In the genomic region with DNA sequence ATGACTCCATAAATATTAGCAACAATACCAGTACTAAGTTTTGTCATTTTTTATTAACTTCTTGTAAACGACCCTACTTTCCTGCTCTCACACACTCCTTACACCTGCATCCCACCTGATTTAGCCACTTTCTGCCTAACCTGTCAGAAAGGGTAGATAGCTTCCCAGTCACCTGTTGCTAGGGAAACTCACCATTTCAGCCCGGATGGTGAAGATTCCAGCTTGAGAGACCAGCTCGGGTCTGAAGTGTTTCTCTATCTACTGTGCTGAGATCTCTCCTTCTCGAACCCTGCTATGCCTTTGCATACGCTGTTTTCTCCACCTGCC, we compare ENCODE assay signal across 8 cellular contexts. TPM values are rescaled to one million over a fixed set of nuclear protein-coding genes. Genes with fewer than 3 reads are reported as not detected.
A peak's percentile ranks its signal among the peaks of the same experiment; 100 is the strongest.
DNase-seq lines count a peak whose midpoint lies in the region; ATAC-seq and TF ChIP-seq lines count a peak whose summit lies in the region.

A gene with protein sequence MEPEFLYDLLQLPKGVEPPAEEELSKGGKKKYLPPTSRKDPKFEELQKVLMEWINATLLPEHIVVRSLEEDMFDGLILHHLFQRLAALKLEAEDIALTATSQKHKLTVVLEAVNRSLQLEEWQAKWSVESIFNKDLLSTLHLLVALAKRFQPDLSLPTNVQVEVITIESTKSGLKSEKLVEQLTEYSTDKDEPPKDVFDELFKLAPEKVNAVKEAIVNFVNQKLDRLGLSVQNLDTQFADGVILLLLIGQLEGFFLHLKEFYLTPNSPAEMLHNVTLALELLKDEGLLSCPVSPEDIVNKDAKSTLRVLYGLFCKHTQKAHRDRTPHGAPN (plus strand): TSS at position 220 of the 327 bp plus-strand sequence. CDS start 2,405 bp downstream, outside the sequence.

- peaks cover 12% of the 10 kb centered on the region for H3K27me3 ChIP-seq in OCI-LY1 (ENCODE audit: insufficient read depth, low read length)
- H3K27me3 ChIP-seq in breast epithelium = peaks cover 0 to 44% of the 10 kb centered on the region in 2 donors
- peaks cover 19% of the 10 kb centered on the region for H3K27me3 ChIP-seq in osteoblast (ENCODE audit: insufficient read depth, low read length)

- no peaks in the 10 kb centered on the region for H3K36me3 ChIP-seq in OCI-LY1 (ENCODE audit: insufficient read depth, low read length)
- no peaks in the 10 kb centered on the region for H3K36me3 ChIP-seq in breast epithelium
- no peaks in the 10 kb centered on the region for H3K36me3 ChIP-seq in osteoblast (ENCODE audit: insufficient read depth, low read length)

- no peaks in the 10 kb centered on the region for H3K9me2 ChIP-seq in OCI-LY1 (ENCODE audit: low read depth, low read length)

- no peak for TF ChIP-seq POLR2A in breast epithelium (IDR thresholded peaks at IDR 0.05)

- H3K4me1 ChIP-seq in OCI-LY1 (ENCODE audit: insufficient read depth, low read length, severe bottlenecking) (peaks cover 16% of the 10 kb centered on the region), breast epithelium (no peaks in the 10 kb centered on the region), osteoblast (ENCODE audit: insufficient read depth, low read length) (no peaks in the 10 kb centered on the region)

- intact Hi-C loops in breast epithelium (cut with DNase I; ENCODE audit: low total_unique reads) = no loop called here

- peak in 5 of 6 experiments; percentile 34 to 82 (median 54) for DNase-seq in stimulated activated naive CD4-positive, alpha-beta T cell (lab: John Stamatoyannopoulos, UW)
- no peak for DNase-seq in stimulated activated naive CD4-positive, alpha-beta T cell treated with Interleukin-2 at 50 U/mL for 16 hours (lab: John Stamatoyannopoulos, UW)
- no peak for DNase-seq in breast epithelium (ENCODE audit: low spot score in 2 of 2)
- no peak for DNase-seq in osteoblast (ENCODE audit: insufficient read length, low spot score, missing footprints)
- no peak for DNase-seq in NCI-H2171 treated with DMSO at 0.1 percent for 48 hours (lab: John Stamatoyannopoulos, UW)
- DNase-seq in cerebellum (ENCODE audit: low spot score) = no peak

- no peak within 1 kb of the TSS for H3K9ac ChIP-seq in OCI-LY1 (ENCODE audit: low read length)

- H3K4me3 ChIP-seq in OCI-LY1 (ENCODE audit: low read depth, low read length, poor library complexity, severe bottlenecking) (peak within 1 kb of the TSS; percentile 5), breast epithelium (peak within 1 kb of the TSS; percentile 25 to 49 (median 39)), osteoblast (ENCODE audit: insufficient read depth, low read length) (peak within 1 kb of the TSS; percentile 16)

- ATAC-seq in HG02970 (IDR thresholded peaks at IDR 0.05; ENCODE audit: low FRiP score, unreplicated experiment) = no peak

- no peak for TF ChIP-seq CTCF in OCI-LY1 (IDR thresholded peaks at IDR 0.05; ENCODE audit: low read length)
- no peak for TF ChIP-seq CTCF in breast epithelium (IDR thresholded peaks at IDR 0.05)
- no peak for TF ChIP-seq CTCF in osteoblast (IDR thresholded peaks at IDR 0.05; ENCODE audit: extremely low read depth, low read depth, low read length)

- H3F3A ChIP-seq in OCI-LY1 (ENCODE audit: insufficient read depth, low read length) = no peaks in the 10 kb centered on the region

- H3K27ac ChIP-seq in OCI-LY1 (ENCODE audit: low read depth, low read length, poor library complexity, severe bottlenecking) (no peak within 1 kb of the TSS), breast epithelium (peak within 1 kb of the TSS in 1 of 2 donors; percentile 43), osteoblast (ENCODE audit: low read depth, low read length) (no peak within 1 kb of the TSS)

- H3K9me3 ChIP-seq in OCI-LY1 (ENCODE audit: low read length) = no peaks in the 10 kb centered on the region
- no peaks in the 10 kb centered on the region for H3K9me3 ChIP-seq in breast epithelium
- no peaks in the 10 kb centered on the region for H3K9me3 ChIP-seq in osteoblast (ENCODE audit: low read depth, low read length)

- H3K79me2 ChIP-seq in OCI-LY1 (ENCODE audit: insufficient read depth, low read length) (no peaks in the 10 kb centered on the region), osteoblast (ENCODE audit: insufficient read depth, low read length) (no peaks in the 10 kb centered on the region)

- H3K4me2 ChIP-seq in OCI-LY1 (ENCODE audit: low read length) = peak within 1 kb of the TSS; percentile 27; the same call in 1 of the 2 replicates
- H3K4me2 ChIP-seq in osteoblast (ENCODE audit: insufficient read depth, low read length) = no peak within 1 kb of the TSS

- H4K20me1 ChIP-seq in OCI-LY1 (ENCODE audit: insufficient read depth, low read length) (no peaks in the 10 kb centered on the region), osteoblast (ENCODE audit: insufficient read depth, low read length) (no peaks in the 10 kb centered on the region)

- H2AFZ ChIP-seq in OCI-LY1 (ENCODE audit: low read length) = no peak within 1 kb of the TSS
- no peak within 1 kb of the TSS for H2AFZ ChIP-seq in osteoblast (ENCODE audit: low read length)

RNA-seq across cellular contexts. Expression of the gene that starts here (rescaled TPM):
- total RNA-seq in breast epithelium (10 to 100 TPM; 10.2 to 39.2 (median 26.2) TPM), osteoblast (1.1 and 1.5 TPM in 2 replicates), cerebellum (1.9 TPM)

Comparison
In these comparisons a context has a peak if more than half of its experiments do, and no peak if none do; other contexts are left out.
1. DNase-seq: peak in stimulated activated naive CD4-positive, alpha-beta T cell (5 of 6); none in stimulated activated naive CD4-positive, alpha-beta T cell treated with Interleukin-2 at 50 U/mL for 16 hours (single experiment), breast epithelium (0 of 2), osteoblast (single experiment), NCI-H2171 treated with DMSO at 0.1 percent for 48 hours (single experiment) and cerebellum (single experiment).
2. Peak in every context shown above with its lines, with median percentiles within 50 percentile points of each other: H3K4me3 ChIP-seq.